10 cellular contexts compared by ENCODE assay signal in the genomic region with DNA sequence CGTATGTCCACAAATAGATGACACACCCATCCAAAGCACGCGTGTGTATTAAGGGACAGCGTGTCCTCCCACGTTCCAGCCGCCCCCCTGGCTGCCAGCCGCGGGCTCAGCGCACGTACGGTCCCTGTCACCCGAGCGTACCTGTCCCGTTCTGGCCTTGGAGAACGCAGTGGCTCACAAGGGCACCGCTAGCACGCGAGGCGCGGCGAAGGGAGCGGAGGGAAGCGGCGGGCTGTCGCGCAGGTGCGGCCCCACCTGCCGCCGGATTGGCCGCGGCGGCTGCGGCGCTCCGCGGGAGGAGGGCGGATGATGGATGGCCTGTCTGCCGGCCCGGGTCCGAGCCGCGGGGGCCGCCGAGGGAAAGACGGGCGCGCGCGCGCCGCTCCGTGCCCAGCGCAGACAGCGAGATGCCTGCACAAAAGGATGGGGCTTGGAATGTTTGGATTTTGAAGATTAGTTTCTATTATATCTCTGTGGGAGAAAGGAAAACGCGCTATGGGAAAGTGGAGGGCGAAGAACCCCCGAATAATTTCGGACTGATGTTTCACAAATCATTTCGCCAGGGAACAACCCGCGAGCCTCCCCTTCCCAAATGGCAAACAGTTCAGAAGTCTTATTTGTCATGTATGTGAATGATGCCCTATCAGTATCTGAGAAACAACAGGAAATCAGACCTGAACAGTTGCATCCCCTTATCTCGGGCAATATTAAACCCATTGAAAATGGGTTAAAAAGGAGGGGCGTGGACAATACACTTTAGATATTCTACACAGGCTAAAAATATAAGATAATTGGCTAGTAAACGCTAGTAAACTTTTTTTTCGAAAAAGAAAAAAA.
DNase-seq lines count a peak whose midpoint lies in the region; ATAC-seq, FAIRE-seq and TF ChIP-seq lines count a peak whose summit lies in the region.
"Had no signal": no experiment of that assay in that cellular context is flagged by ENCODE, and none has a peak within 500 bp of the region (broad histone marks: within the 10 kb centered on the region; RNA-seq: fewer than 3 reads in every experiment).

No MANE protein-coding gene starts in this region.

- peak overlapping the region; percentile 73 for H2AFZ ChIP-seq in neuron (ENCODE audit: low read depth, low read length)

- H3K36me3 ChIP-seq in CD8-positive, alpha-beta T cell (ENCODE audit: insufficient read depth, low read length) = no peaks in the 10 kb centered on the region
- no peaks in the 10 kb centered on the region for H3K36me3 ChIP-seq in neuron (ENCODE audit: insufficient read depth, low read length)
- no peaks in the 10 kb centered on the region for H3K36me3 ChIP-seq in effector memory CD4-positive, alpha-beta T cell (ENCODE audit: control insufficient read depth, insufficient read depth, low read length)

- no peak overlapping the region for H3K4me3 ChIP-seq in CD8-positive, alpha-beta T cell (ENCODE audit: low read depth, low read length)
- peak overlapping the region; percentile 41 for H3K4me3 ChIP-seq in neuron (ENCODE audit: low read length)
- no peak overlapping the region for H3K4me3 ChIP-seq in effector memory CD4-positive, alpha-beta T cell (ENCODE audit: insufficient read depth, low read depth, low read length, poor library complexity, severe bottlenecking)

- peak overlapping the region; percentile 31 for H3K4me3 Mint-ChIP-seq in CD8-positive, alpha-beta T cell
- peak overlapping the region; percentile 90 for H3K4me3 Mint-ChIP-seq in glutamatergic neuron (ENCODE audit: unreplicated experiment)
- H3K4me3 Mint-ChIP-seq: activated T-helper 1 cell treated with anti-CD3 and anti-CD28 coated beads, Interleukin-12 subunit alpha, Interleukin-12 subunit beta, Interleukin-2, Interleukin-4 antibody, amounts not matched to agents 30 ng/mL and 10 ng/mL and 1 ng/mL, durations not matched to agents 14 hours and 24 hours and 36 hours had no signal

- FAIRE-seq in TTC549 (lab: Jason Lieb, UNC) = peak; percentile 48
- FAIRE-seq: G401.6 had no signal

- CTCF ChIA-PET in CD8-positive, alpha-beta T cell (lab: Charles Lee) = no interaction called here

- intact Hi-C loops in CD8-positive, alpha-beta T cell (cut with DNase I, micrococcal nuclease) = no loop called here

- H3K27ac ChIP-seq in CD8-positive, alpha-beta T cell (ENCODE audit: low read depth, low read length) = no peak overlapping the region
- H3K27ac ChIP-seq in effector memory CD4-positive, alpha-beta T cell (ENCODE audit: insufficient read depth, low read length, poor library complexity, severe bottlenecking) = no peak overlapping the region

- POLR2A ChIA-PET in CD8-positive, alpha-beta T cell (lab: Charles Lee) = no interaction called here

- no peak for TF ChIP-seq CTCF in CD8-positive, alpha-beta T cell (IDR thresholded peaks at IDR 0.05)
- TF ChIP-seq CTCF in glutamatergic neuron (IDR thresholded peaks at IDR 0.05; ENCODE audit: partially characterized antibody, unreplicated experiment) = no peak

- H3K36me3 Mint-ChIP-seq in CD8-positive, alpha-beta T cell = no peaks in the 10 kb centered on the region
- H3K36me3 Mint-ChIP-seq in glutamatergic neuron (ENCODE audit: unreplicated experiment) = no peaks in the 10 kb centered on the region

- H3K4me1 ChIP-seq in CD8-positive, alpha-beta T cell (ENCODE audit: insufficient read depth, low read length) = no peaks in the 10 kb centered on the region
- peaks cover 3% of the 10 kb centered on the region for H3K4me1 ChIP-seq in neuron (ENCODE audit: insufficient read depth, low read length)
- no peaks in the 10 kb centered on the region for H3K4me1 ChIP-seq in effector memory CD4-positive, alpha-beta T cell (ENCODE audit: control insufficient read depth, insufficient read depth, low read length, poor library complexity, severe bottlenecking)

- no peak for TF ChIP-seq POLR2A in erythroblast (IDR thresholded peaks at IDR 0.05; ENCODE audit: low read length)

- H3K27ac Mint-ChIP-seq in CD8-positive, alpha-beta T cell = no peak overlapping the region
- H3K27ac Mint-ChIP-seq in glutamatergic neuron (ENCODE audit: unreplicated experiment) = no peak overlapping the region
- H3K27ac Mint-ChIP-seq: activated T-helper 1 cell treated with anti-CD3 and anti-CD28 coated beads, Interleukin-12 subunit alpha, Interleukin-12 subunit beta, Interleukin-2, Interleukin-4 antibody, amounts not matched to agents 30 ng/mL and 10 ng/mL and 1 ng/mL, durations not matched to agents 14 hours and 24 hours and 36 hours had no signal

- ATAC-seq in CD8-positive, alpha-beta T cell = no peak
- ATAC-seq in HG02852 (IDR thresholded peaks at IDR 0.05; ENCODE audit: unreplicated experiment) = no peak

- H3K4me1 Mint-ChIP-seq in CD8-positive, alpha-beta T cell (ENCODE audit: low read depth) = peaks cover 8% of the 10 kb centered on the region
- H3K4me1 Mint-ChIP-seq in glutamatergic neuron (ENCODE audit: low read depth, unreplicated experiment) = no peaks in the 10 kb centered on the region

- no peak for DNase-seq in CD8-positive, alpha-beta T cell
- DNase-seq in glutamatergic neuron (peak; percentile 21), NCI-H187 treated with DMSO at 0.1 percent for 48 hours (lab: John Stamatoyannopoulos, UW) (no peak), erythroblast (lab: John Stamatoyannopoulos, UW) (no peak)
- DNase-seq in effector memory CD4-positive, alpha-beta T cell = no peak

- no peaks in the 10 kb centered on the region for H3K9me3 ChIP-seq in CD8-positive, alpha-beta T cell (ENCODE audit: low read length)
- H3K9me3 ChIP-seq in neuron (ENCODE audit: low read length) = no peaks in the 10 kb centered on the region
- no peaks in the 10 kb centered on the region for H3K9me3 ChIP-seq in effector memory CD4-positive, alpha-beta T cell (ENCODE audit: control insufficient read depth, low read length)

- peaks cover 13% of the 10 kb centered on the region for H3K27me3 ChIP-seq in CD8-positive, alpha-beta T cell (ENCODE audit: insufficient read depth, low read length)
- H3K27me3 ChIP-seq in neuron (ENCODE audit: insufficient read depth, low read length) = no peaks in the 10 kb centered on the region
- H3K27me3 ChIP-seq in effector memory CD4-positive, alpha-beta T cell (replicated peaks; ENCODE audit: control insufficient read depth, insufficient read depth, low read length, poor library complexity, severe bottlenecking) = peaks cover 5% of the 10 kb centered on the region

- peaks cover 42% of the 10 kb centered on the region for H3K27me3 Mint-ChIP-seq in CD8-positive, alpha-beta T cell (ENCODE audit: low read depth)
- H3K27me3 Mint-ChIP-seq in glutamatergic neuron (ENCODE audit: unreplicated experiment) = peaks cover 3% of the 10 kb centered on the region

- H3K9me3 Mint-ChIP-seq in CD8-positive, alpha-beta T cell = no peaks in the 10 kb centered on the region
- no peaks in the 10 kb centered on the region for H3K9me3 Mint-ChIP-seq in glutamatergic neuron (ENCODE audit: unreplicated experiment)
- H3K9me3 Mint-ChIP-seq: activated T-helper 1 cell treated with anti-CD3 and anti-CD28 coated beads, Interleukin-12 subunit alpha, Interleukin-12 subunit beta, Interleukin-2, Interleukin-4 antibody, amounts not matched to agents 30 ng/mL and 10 ng/mL and 1 ng/mL, durations not matched to agents 14 hours and 24 hours and 36 hours had no signal
